12 cellular contexts compared by ENCODE assay signal in genomic region chr21:43195131-43196021, GRCh38. TPM values are rescaled to one million over a fixed set of nuclear protein-coding genes. Genes with fewer than 3 reads are reported as not detected.
DNase-seq lines count a peak whose midpoint lies in the region; ATAC-seq and TF ChIP-seq lines count a peak whose summit lies in the region.
"Had no signal": no experiment of that assay in that cellular context is flagged by ENCODE, and none has a peak within 500 bp of the region (broad histone marks: within the 10 kb centered on the region; RNA-seq: fewer than 3 reads in every experiment).

No MANE protein-coding gene starts in this region.

- peak overlapping the region; percentile 47; the same call in 1 of the 2 replicates for H2AFZ ChIP-seq in GM23338

- no TSS peak for BruUV-seq in MCF 10A (replicated peaks; lab: Mats Ljungman, UMichigan)

- DNase-seq in GM23338 (ENCODE audit: low spot score): no peak
- peak; percentile 63 for DNase-seq in MCF 10A (ENCODE audit: unreplicated experiment)
- peak; percentile 13 for DNase-seq in kidney tubule cell (ENCODE audit: low spot score)
- peak; percentile 68 to 85 for DNase-seq in psoas muscle
- no peak for DNase-seq in GM19240 (ENCODE audit: insufficient read length, low spot score)
- no peak for DNase-seq in NCI-H1092 (lab: John Stamatoyannopoulos, UW)
- DNase-seq in amniotic stem cell (lab: John Stamatoyannopoulos, UW): no peak
- DNase-seq: NCI-H774; stimulated activated naive CD4-positive, alpha-beta T cell had no signal

- CTCF ChIA-PET in MCF 10A (lab: Yijun Ruan, JAX): interaction anchor here (0.5 to 0.7 kb wide), 3 partner anchors 99 to 1919 kb away, joined by 3 to 4 read pairs (median 3); no protein-coding TSS in a partner anchor

- H3K4me3 Mint-ChIP-seq in GM23338 (no peak overlapping the region), MCF 10A (ENCODE audit: unreplicated experiment) (peak overlapping the region; percentile 44)

- H3K4me2 ChIP-seq in GM23338: no peak overlapping the region

- no peaks in the 10 kb centered on the region for H3K9me2 ChIP-seq in GM23338 (ENCODE audit: insufficient read depth)

- H3K9me3 ChIP-seq in psoas muscle: peaks cover 4% of the 10 kb centered on the region

- POLR2A ChIA-PET in MCF 10A (lab: Yijun Ruan, JAX): interaction anchor here (0.6 to 3.2 kb wide), 3 partner anchors 112 to 138 kb away, joined by 3 to 15 read pairs (median 3); no protein-coding TSS in a partner anchor

- H3K9me3 Mint-ChIP-seq in GM23338 (peaks cover 8% of the 10 kb centered on the region), MCF 10A (ENCODE audit: unreplicated experiment) (peaks cover 9% of the 10 kb centered on the region)

- intact Hi-C loops in MCF 10A (cut with micrococcal nuclease): no loop called here
- intact Hi-C loops in psoas muscle (cut with DNase I): no loop called here

- H3K27ac Mint-ChIP-seq in GM23338 (no peak overlapping the region), MCF 10A (ENCODE audit: low read depth, unreplicated experiment) (peak overlapping the region; percentile 93)

- H3K27me3 Mint-ChIP-seq in GM23338 (ENCODE audit: insufficient read depth, low read depth, poor library complexity) (peaks cover 21% of the 10 kb centered on the region), MCF 10A (ENCODE audit: insufficient read depth, unreplicated experiment) (no peaks in the 10 kb centered on the region)

- H3F3A ChIP-seq in GM23338 (replicated peaks; ENCODE audit: low read depth): no peaks in the 10 kb centered on the region

- H4K20me1 ChIP-seq in GM23338 (replicated peaks; ENCODE audit: insufficient read depth): no peaks in the 10 kb centered on the region

- 31 to 41% (median 33%) methylated on average over 31 to 32 of the region's 32 CpGs for WGBS in psoas muscle, 3 donors

- H3K4me1 Mint-ChIP-seq in GM23338: peaks cover 20% of the 10 kb centered on the region
- H3K4me1 Mint-ChIP-seq in MCF 10A (ENCODE audit: insufficient read depth, unreplicated experiment): peaks cover 56% of the 10 kb centered on the region

- TF ChIP-seq CTCF in GM23338 (conservative IDR thresholded peaks at IDR 0.05; ENCODE audit: low read depth in 2 of 2): no peak
- TF ChIP-seq CTCF in MCF 10A (IDR thresholded peaks at IDR 0.05; ENCODE audit: unreplicated experiment): no peak
- no peak for TF ChIP-seq CTCF in psoas muscle (IDR thresholded peaks at IDR 0.05)

- H3K36me3 Mint-ChIP-seq in GM23338 (ENCODE audit: low read depth) (no peaks in the 10 kb centered on the region; the same call in 2 of the 3 replicates), MCF 10A (ENCODE audit: insufficient read depth, unreplicated experiment) (no peaks in the 10 kb centered on the region)

- H3K27ac ChIP-seq in GM23338 (ENCODE audit: low read depth) (no peak overlapping the region), psoas muscle (peak overlapping the region; percentile 24)

- H3K27me3 ChIP-seq in GM23338 (ENCODE audit: insufficient read depth) (no peaks in the 10 kb centered on the region), psoas muscle (ENCODE audit: insufficient read depth in 3 of 3, low read length in 2 of 3) (peaks cover 0 to 44% (median 10%) of the 10 kb centered on the region in 3 donors)
- H3K27me3 ChIP-seq: left lung had no signal

- peaks cover 6% of the 10 kb centered on the region; the same call in 1 of the 2 replicates for H3K4me1 ChIP-seq in GM23338 (ENCODE audit: insufficient read depth)
- H3K4me1 ChIP-seq in psoas muscle: peaks cover 6% of the 10 kb centered on the region

- no peaks in the 10 kb centered on the region for H3K36me3 ChIP-seq in GM23338 (ENCODE audit: insufficient read depth)
- H3K36me3 ChIP-seq in psoas muscle (ENCODE audit: insufficient read depth in 1 of 2, low read depth in 1 of 2): no peaks in the 10 kb centered on the region
- H3K36me3 ChIP-seq: left lung had no signal

- no peak for ATAC-seq in GM23338
- peak; percentile 46 to 80 (median 68) for ATAC-seq in psoas muscle
- no peak for ATAC-seq in HG03457 (IDR thresholded peaks at IDR 0.05; ENCODE audit: unreplicated experiment)
- ATAC-seq: left lung had no signal

- H3K4me3 ChIP-seq in GM23338 (no peak overlapping the region), psoas muscle (no peak overlapping the region)
- H3K4me3 ChIP-seq: left lung had no signal

- H3K79me2 ChIP-seq in GM23338 (replicated peaks; ENCODE audit: insufficient read depth): no peaks in the 10 kb centered on the region

TF ChIP-seq in GM23338, 12 proteins besides CTCF, POLR2A, EP300 and RAD21 (continues in another document):
- TF ChIP-seq STAT1 (IDR thresholded peaks at IDR 0.05; ENCODE audit: unreplicated experiment) (no peak), ZNF114 (CRISPR knock-in tag; IDR thresholded peaks at IDR 0.05) (no peak), ZNF331 (CRISPR knock-in tag; IDR thresholded peaks at IDR 0.05; ENCODE audit: low read depth) (no peak), ETS1 (IDR thresholded peaks at IDR 0.05) (no peak), POLR2AphosphoS5 (IDR thresholded peaks at IDR 0.05; ENCODE audit: low read depth) (no peak), CREB1 (CRISPR knock-in tag; IDR thresholded peaks at IDR 0.05; ENCODE audit: low read depth) (no peak), EZH2phosphoT487 (IDR thresholded peaks at IDR 0.05; ENCODE audit: unreplicated experiment) (no peak), ZNF462 (CRISPR knock-in tag; IDR thresholded peaks at IDR 0.05) (no peak)

RNA-seq across cellular contexts. Expression of gene CRYAA, which starts 26.6 kb away (rescaled TPM):
- not detected in 2 replicates for total RNA-seq in GM23338 (2014; rRNA removed; shearing (Covaris generic))
- polyA plus RNA-seq in GM23338 (2016; fragmentation: Nextera tagmentation; extraction: Ambion mirVana) (not detected in 2 replicates), psoas muscle (not detected)
- total RNA-seq in MCF 10A (2022) (not detected in 2 replicates), psoas muscle (not detected)
- total RNA-seq: fibroblast of lung, left lung had no signal
- polyA plus RNA-seq: fibroblast of lung had no signal

Comparison
In these comparisons a context has a peak if more than half of its experiments do, and no peak if none do; other contexts are left out.
1. ATAC-seq: peak in psoas muscle (4 of 4); none in GM23338 (single experiment) and HG03457 (single experiment).
2. DNase-seq: peak in MCF 10A (single experiment), kidney tubule cell (single experiment) and psoas muscle (2 of 2); none in GM23338 (single experiment), GM19240 (single experiment), NCI-H1092 (single experiment) and amniotic stem cell (single experiment).